Comparison of ENCODE assay signal across 13 cellular contexts in the genomic region with DNA sequence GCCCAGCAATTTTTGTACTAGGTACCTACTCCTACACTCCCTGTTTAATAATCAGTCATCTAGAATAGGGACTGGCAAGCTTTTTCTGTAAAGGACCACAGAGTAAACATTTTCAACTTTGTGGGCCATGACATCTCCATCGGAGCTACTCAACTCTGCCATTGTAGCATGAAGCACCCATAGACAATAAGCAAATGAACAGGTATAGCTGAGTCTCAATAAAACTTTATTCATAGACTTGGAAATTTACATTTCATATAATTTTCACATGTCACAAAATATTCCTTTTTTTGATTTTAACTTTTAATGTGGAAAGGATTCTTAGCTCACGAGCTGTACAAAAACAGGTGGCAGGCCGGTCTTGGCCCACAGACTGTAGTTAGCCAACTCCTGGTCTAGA.
DNase-seq lines count a peak whose midpoint lies in the region; ATAC-seq, FAIRE-seq and TF ChIP-seq lines count a peak whose summit lies in the region.
"Had no signal": no experiment of that assay in that cellular context is flagged by ENCODE, and none has a peak within 500 bp of the region (broad histone marks: within the 10 kb centered on the region; RNA-seq: fewer than 3 reads in every experiment).

No MANE protein-coding gene starts in this region.

- H3K4me1 ChIP-seq in colonic mucosa (peaks cover 23% of the 10 kb centered on the region), transverse colon (peaks cover 3 to 83% (median 43%) of the 10 kb centered on the region in 4 donors), small intestine (ENCODE audit: control insufficient read depth in 2 of 2, insufficient read depth in 1 of 2, low read depth in 1 of 2, low read length in 1 of 2) (peaks cover 0 to 6% of the 10 kb centered on the region in 2 donors)

- ATAC-seq in HG03565 (IDR thresholded peaks at IDR 0.05; ENCODE audit: unreplicated experiment) (peak; percentile 6), HG03442 (IDR thresholded peaks at IDR 0.05; ENCODE audit: unreplicated experiment) (no peak), sciatic nerve (no peak)

- TF ChIP-seq EP300 in transverse colon (IDR thresholded peaks at IDR 0.05; ENCODE audit: low read depth) = no peak

- H3K36me3 ChIP-seq in colonic mucosa (no peaks in the 10 kb centered on the region), transverse colon (no peaks in the 10 kb centered on the region), small intestine (ENCODE audit: control insufficient read depth in 2 of 2, insufficient read depth in 2 of 2, low read length in 2 of 2) (no peaks in the 10 kb centered on the region)
- H3K36me3 ChIP-seq: suprapubic skin had no signal

- DNase-seq in NCI-H345 (lab: John Stamatoyannopoulos, UW) (peak; percentile 16), NCI-H345 treated with DMSO at 0.1 percent for 48 hours (lab: John Stamatoyannopoulos, UW; ENCODE audit: unreplicated experiment) (no peak), colonic mucosa (no peak), transverse colon (no peak), small intestine (no peak), sciatic nerve (ENCODE audit: low spot score) (no peak)
- DNase-seq: CD4-positive, CD25-positive, alpha-beta regulatory T cell; NCI-H2171 treated with DMSO at 0.1 percent for 48 hours; OCI-M1 had no signal

- TF ChIP-seq CTCF in colonic mucosa (IDR thresholded peaks at IDR 0.05) = no peak
- TF ChIP-seq CTCF in transverse colon (IDR thresholded peaks at IDR 0.05) = no peak

- no peak for TF ChIP-seq POLR2A in transverse colon (IDR thresholded peaks at IDR 0.05)

- H3K4me3 ChIP-seq in colonic mucosa (no peak overlapping the region), transverse colon (no peak overlapping the region), small intestine (ENCODE audit: low read depth in 1 of 2, low read length in 2 of 2) (no peak overlapping the region)
- H3K4me3 ChIP-seq: suprapubic skin had no signal

- H3K27me3 ChIP-seq in colonic mucosa = no peaks in the 10 kb centered on the region
- H3K27me3 ChIP-seq in transverse colon = no peaks in the 10 kb centered on the region
- no peaks in the 10 kb centered on the region for H3K27me3 ChIP-seq in small intestine (ENCODE audit: control insufficient read depth in 2 of 2, insufficient read depth in 2 of 2, low read length in 2 of 2)
- H3K27me3 ChIP-seq: suprapubic skin had no signal

- in situ Hi-C loops in transverse colon (cut with MboI; ENCODE audit: low pct_ligation_motif_present in 1 of 4, low pct_unique_long_range_greater_than_20kb in 1 of 4, low sequenced_read_pairs in 3 of 4) = no loop called here

- H3K27ac ChIP-seq in colonic mucosa = peak overlapping the region; percentile 91
- peak overlapping the region; percentile 61 to 83 (median 82) for H3K27ac ChIP-seq in transverse colon
- H3K27ac ChIP-seq in small intestine (ENCODE audit: low read depth in 1 of 2, low read length in 1 of 2) = peak overlapping the region in 1 of 2 donors; percentile 97
- H3K27ac ChIP-seq: 22Rv1 had no signal

- intact Hi-C loops in colonic mucosa (cut with DNase I) (no loop called here), transverse colon (cut with DNase I; ENCODE audit: low total_unique reads) (no loop called here), sciatic nerve (cut with DNase I) (no loop called here)

- 82 to 85% methylated on average over 3 of the region's 3 CpGs for WGBS in transverse colon (ENCODE audit: low coverage in 1 of 2), 2 donors
- WGBS in small intestine, 3 donors = 72 to 92% (median 79%) methylated on average over 3 of the region's 3 CpGs

- peak overlapping the region in 1 of 2 donors; percentile 47 for H3K9ac ChIP-seq in colonic mucosa (ENCODE audit: low read depth in 2 of 2, low read length in 2 of 2)

- H3K9me3 ChIP-seq in colonic mucosa (no peaks in the 10 kb centered on the region), transverse colon (no peaks in the 10 kb centered on the region), small intestine (ENCODE audit: control insufficient read depth, low read depth) (no peaks in the 10 kb centered on the region)
- H3K9me3 ChIP-seq: suprapubic skin had no signal

- FAIRE-seq in small intestine (lab: Jason Lieb, UNC) = no peak
